26 cellular contexts compared by ENCODE assay signal in the genomic region with DNA sequence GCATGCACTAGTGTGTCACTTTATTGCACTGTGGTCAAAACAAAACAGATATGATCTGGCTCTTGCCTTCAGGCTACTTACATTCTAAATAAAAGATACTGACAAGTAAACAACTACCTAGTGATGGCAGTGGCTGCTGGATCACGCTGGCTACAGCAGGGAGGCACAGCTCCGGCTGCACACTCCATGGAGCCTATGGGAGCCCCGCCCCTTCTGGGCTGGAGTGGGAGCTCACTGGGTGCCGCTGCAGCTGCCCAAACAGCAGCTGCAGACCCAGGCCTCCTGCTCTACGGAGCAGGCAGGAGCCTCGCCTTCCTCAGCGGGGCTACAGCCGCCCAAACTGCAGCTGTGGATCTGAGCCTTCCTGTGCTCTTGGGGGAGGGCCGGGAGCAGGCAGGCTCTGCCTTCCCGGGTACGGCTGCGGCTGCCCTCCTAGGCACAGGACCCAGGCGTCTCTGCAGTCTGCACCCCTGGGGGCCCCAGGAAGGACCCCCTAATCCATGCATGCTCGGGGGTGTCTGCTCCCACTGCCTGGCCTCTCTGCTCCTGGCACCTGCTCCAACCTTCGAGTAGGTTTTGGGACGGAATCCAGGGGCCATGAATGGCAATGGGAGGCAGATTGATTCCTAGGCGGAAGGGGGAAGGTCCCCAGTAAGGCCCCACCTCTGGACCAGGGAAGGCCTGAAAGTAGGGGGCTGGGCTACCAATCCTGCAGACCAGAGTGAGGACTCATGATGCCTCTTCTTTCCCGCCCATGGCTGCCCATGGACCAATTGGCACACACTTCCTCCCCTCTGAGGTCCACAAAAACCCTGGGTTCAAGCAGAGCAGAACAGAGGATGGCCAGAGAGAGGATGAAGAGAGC.
A peak's percentile ranks its signal among the peaks of the same experiment; 100 is the strongest.
DNase-seq lines count a peak whose midpoint lies in the region; ATAC-seq, FAIRE-seq and TF ChIP-seq lines count a peak whose summit lies in the region.
"Had no signal": no experiment of that assay in that cellular context is flagged by ENCODE, and none has a peak within 500 bp of the region (broad histone marks: within the 10 kb centered on the region; RNA-seq: fewer than 3 reads in every experiment).

No MANE protein-coding gene starts in this region.

- H3K9me3 ChIP-seq in mesenchymal stem cell (ENCODE audit: control insufficient read depth, low read length) (no peaks in the 10 kb centered on the region), psoas muscle (no peaks in the 10 kb centered on the region)
- H3K9me3 ChIP-seq: left lung, testis had no signal

- no peaks in the 10 kb centered on the region for H3K79me1 ChIP-seq in mesenchymal stem cell (replicated peaks; ENCODE audit: low read length, poor library complexity, severe bottlenecking)

- H4K91ac ChIP-seq in mesenchymal stem cell (ENCODE audit: low read length), result no peak overlapping the region

- no peak overlapping the region for H3K9ac ChIP-seq in mesenchymal stem cell (ENCODE audit: low read length)
- H3K9ac ChIP-seq: KMS-11, parathyroid adenoma had no signal

- H3K4me2 ChIP-seq in mesenchymal stem cell (ENCODE audit: low read length, poor library complexity, severe bottlenecking), result no peak overlapping the region
- H3K4me2 ChIP-seq: KMS-11, smooth muscle cell had no signal

- H3K36me3 ChIP-seq in mesenchymal stem cell (ENCODE audit: control insufficient read depth in 1 of 2, insufficient read depth in 2 of 2, low read depth in 1 of 2, low read length in 2 of 2) (no peaks in the 10 kb centered on the region), psoas muscle (ENCODE audit: insufficient read depth in 1 of 2, low read depth in 1 of 2) (no peaks in the 10 kb centered on the region)
- H3K36me3 ChIP-seq: left lung had no signal

- H2BK5ac ChIP-seq in mesenchymal stem cell (ENCODE audit: low read depth, low read length, poor library complexity, severe bottlenecking), result no peak overlapping the region

- no peak overlapping the region for H3K23ac ChIP-seq in mesenchymal stem cell (ENCODE audit: low read length in 2 of 2)

- 86% methylated on average over 18 of the region's 18 CpGs for WGBS in mesenchymal stem cell
- WGBS in psoas muscle, 3 donors, result 67 to 79% (median 73%) methylated on average over 18 of the region's 18 CpGs

- H3K4me3 ChIP-seq in mesenchymal stem cell (ENCODE audit: insufficient read depth in 1 of 2, low read depth in 1 of 2, low read length in 2 of 2) (no peak overlapping the region), psoas muscle (no peak overlapping the region)
- H3K4me3 ChIP-seq: coronary artery, left lung, smooth muscle cell, testis had no signal

- no peak overlapping the region for H3K27ac ChIP-seq in mesenchymal stem cell (ENCODE audit: low read length, poor library complexity, severe bottlenecking)
- H3K27ac ChIP-seq in psoas muscle, result no peak overlapping the region
- H3K27ac ChIP-seq: coronary artery, KMS-11, left lung, parathyroid adenoma, testis had no signal

- no peak overlapping the region for H3K14ac ChIP-seq in mesenchymal stem cell (ENCODE audit: low read length in 2 of 2)

- FAIRE-seq in RCC 7860 (lab: Jason Lieb, UNC), result no peak
- FAIRE-seq: GM12891, islet of Langerhans had no signal

- intact Hi-C loops in psoas muscle (cut with DNase I), result no loop called here

- H3K4me1 ChIP-seq in mesenchymal stem cell (ENCODE audit: control insufficient read depth, insufficient read depth, low read depth, low read length) (peaks cover 2% of the 10 kb centered on the region), psoas muscle (no peaks in the 10 kb centered on the region)
- H3K4me1 ChIP-seq: left lung, parathyroid adenoma, testis had no signal

- H4K8ac ChIP-seq in mesenchymal stem cell (ENCODE audit: low read length), result no peak overlapping the region

- no peak overlapping the region for H2AK5ac ChIP-seq in mesenchymal stem cell (ENCODE audit: low read length, severe bottlenecking)

- no peak overlapping the region for H3K18ac ChIP-seq in mesenchymal stem cell (ENCODE audit: low read depth in 1 of 2, low read length in 2 of 2)

- DNase-seq in NCI-H748 (lab: John Stamatoyannopoulos, UW; ENCODE audit: unreplicated experiment) (peak; percentile 63), NCI-H748 treated with DMSO at 0.1 percent for 48 hours (lab: John Stamatoyannopoulos, UW) (no peak), COR-L47 (lab: John Stamatoyannopoulos, UW) (peak; percentile 12), SHP77 (lab: John Stamatoyannopoulos, UW) (peak; percentile 93 to 94), mesenchymal stem cell (no peak), psoas muscle (no peak), RCC 7860 (ENCODE audit: low spot score) (no peak)
- DNase-seq: activated CD4-positive, alpha-beta T cell treated with anti-CD3 and anti-CD28 coated beads, Interleukin-2, amount 50 U/mL, for 4 hours; activated CD4-positive, CD25-positive, alpha-beta regulatory T cell; activated T-cell treated with anti-CD3 and anti-CD28 coated beads, Interleukin-2, amount 50 U/mL, for 48 hours; DMS 273 treated with DMSO at 0.1 percent for 48 hours; erythroblast; NCI-H1417 treated with DMSO at 0.1 percent for 48 hours; NCI-H2107; NCI-H446; stimulated activated CD4-positive, alpha-beta T cell treated with anti-CD3 and anti-CD28 coated beads, Interleukin-1b, Interleukin-23, amount 100 ng/mL, for 48 hours; stimulated activated naive CD8-positive, alpha-beta T cell treated with anti-CD3 and anti-CD28 coated beads, Interleukin-15, Interleukin-2, amounts not matched to agents 100 U/mL and 50 U/mL, for 24 hours; testis had no signal

- ATAC-seq in psoas muscle, result no peak
- ATAC-seq: HCT116; left lung; stimulated activated naive CD8-positive, alpha-beta T cell treated with anti-CD3 and anti-CD28 coated beads, Interleukin-15, Interleukin-2, amounts not matched to agents 100 U/mL and 50 U/mL, for 24 hours had no signal

- H2BK12ac ChIP-seq in mesenchymal stem cell (ENCODE audit: low read length in 2 of 2), result no peak overlapping the region

- H3K27me3 ChIP-seq in mesenchymal stem cell (ENCODE audit: control insufficient read depth in 1 of 2, insufficient read depth in 1 of 2, low read length in 2 of 2), result no peaks in the 10 kb centered on the region
- H3K27me3 ChIP-seq in psoas muscle (ENCODE audit: insufficient read depth in 3 of 3, low read length in 2 of 3), result no peaks in the 10 kb centered on the region
- H3K27me3 ChIP-seq: left lung, testis had no signal

- H2BK120ac ChIP-seq in mesenchymal stem cell (ENCODE audit: low read depth, low read length), result no peak overlapping the region

- H2BK15ac ChIP-seq in mesenchymal stem cell (ENCODE audit: low read depth, poor library complexity, severe bottlenecking), result peak overlapping the region; percentile 16

- H3K4ac ChIP-seq in mesenchymal stem cell (ENCODE audit: low read depth in 1 of 2, low read length in 2 of 2), result no peak overlapping the region

- TF ChIP-seq CTCF in psoas muscle (IDR thresholded peaks at IDR 0.05), result no peak

- H2AFZ ChIP-seq in mesenchymal stem cell (ENCODE audit: low read depth, low read length), result no peak overlapping the region
- H2AFZ ChIP-seq: parathyroid adenoma had no signal

Comparison
In these comparisons a context has a peak if more than half of its experiments do, and no peak if none do; other contexts are left out.
1. DNase-seq: peak in NCI-H748 (single experiment), COR-L47 (single experiment) and SHP77 (2 of 2); none in NCI-H748 treated with DMSO at 0.1 percent for 48 hours (single experiment), mesenchymal stem cell (single experiment), psoas muscle (0 of 2) and RCC 7860 (single experiment).